ENCODE assay signal across 1 cellular context in the genomic region with DNA sequence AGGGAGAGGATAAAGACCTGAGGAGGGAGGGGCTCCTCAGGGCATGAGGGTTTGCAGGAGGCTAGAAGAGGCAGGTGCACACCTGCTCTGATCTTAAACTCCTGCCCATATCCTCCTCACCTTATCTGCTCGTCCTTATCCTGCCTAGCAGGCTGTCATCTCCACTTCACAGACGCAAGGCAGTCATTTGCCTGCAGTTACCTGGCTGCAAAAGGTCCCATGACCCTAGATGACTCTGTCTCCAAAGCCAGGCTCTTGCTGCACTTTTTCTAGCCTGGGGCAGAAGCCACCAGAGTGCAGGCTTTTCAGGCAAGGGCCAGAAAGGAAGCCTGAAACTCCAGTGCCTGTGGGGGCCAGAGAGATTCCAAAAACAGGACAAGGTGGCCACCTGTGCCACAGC.
TF ChIP-seq lines count a peak whose summit lies in the region.

No MANE protein-coding gene starts in this region.

TF ChIP-seq in IMR-90, 13 proteins besides CTCF, POLR2A, EP300 and RAD21:
- no peak for TF ChIP-seq CEBPB (IDR thresholded peaks at IDR 0.05; ENCODE audit: low read depth, low read length)
- TF ChIP-seq MAZ (IDR thresholded peaks at IDR 0.05; ENCODE audit: borderline replicate concordance, low read depth, low read length), result no peak
- TF ChIP-seq, protein P1, sequence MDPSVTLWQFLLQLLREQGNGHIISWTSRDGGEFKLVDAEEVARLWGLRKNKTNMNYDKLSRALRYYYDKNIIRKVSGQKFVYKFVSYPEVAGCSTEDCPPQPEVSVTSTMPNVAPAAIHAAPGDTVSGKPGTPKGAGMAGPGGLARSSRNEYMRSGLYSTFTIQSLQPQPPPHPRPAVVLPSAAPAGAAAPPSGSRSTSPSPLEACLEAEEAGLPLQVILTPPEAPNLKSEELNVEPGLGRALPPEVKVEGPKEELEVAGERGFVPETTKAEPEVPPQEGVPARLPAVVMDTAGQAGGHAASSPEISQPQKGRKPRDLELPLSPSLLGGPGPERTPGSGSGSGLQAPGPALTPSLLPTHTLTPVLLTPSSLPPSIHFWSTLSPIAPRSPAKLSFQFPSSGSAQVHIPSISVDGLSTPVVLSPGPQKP (IDR thresholded peaks at IDR 0.05; ENCODE audit: borderline replicate concordance, low read depth, low read length), result no peak
- TF ChIP-seq RFX5 (IDR thresholded peaks at IDR 0.05; ENCODE audit: low read depth, low read length), result no peak
- no peak for TF ChIP-seq BHLHE40 (IDR thresholded peaks at IDR 0.05; ENCODE audit: low read depth, low read length)
- TF ChIP-seq NFE2L2 (IDR thresholded peaks at IDR 0.05; ENCODE audit: low read depth, low read length), result no peak
- no peak for TF ChIP-seq CHD1 (IDR thresholded peaks at IDR 0.05; ENCODE audit: low read depth, low read length)
- no peak for TF ChIP-seq MAFK (IDR thresholded peaks at IDR 0.05; ENCODE audit: low read depth, low read length)
- TF ChIP-seq SMC3 (IDR thresholded peaks at IDR 0.05; ENCODE audit: low read depth, low read length), result no peak
- TF ChIP-seq MXI1 (IDR thresholded peaks at IDR 0.05; ENCODE audit: borderline replicate concordance, low read depth, low read length), result no peak
- TF ChIP-seq RCOR1 (IDR thresholded peaks at IDR 0.05; ENCODE audit: insufficient replicate concordance, low read length), result no peak
